In the genomic region with DNA sequence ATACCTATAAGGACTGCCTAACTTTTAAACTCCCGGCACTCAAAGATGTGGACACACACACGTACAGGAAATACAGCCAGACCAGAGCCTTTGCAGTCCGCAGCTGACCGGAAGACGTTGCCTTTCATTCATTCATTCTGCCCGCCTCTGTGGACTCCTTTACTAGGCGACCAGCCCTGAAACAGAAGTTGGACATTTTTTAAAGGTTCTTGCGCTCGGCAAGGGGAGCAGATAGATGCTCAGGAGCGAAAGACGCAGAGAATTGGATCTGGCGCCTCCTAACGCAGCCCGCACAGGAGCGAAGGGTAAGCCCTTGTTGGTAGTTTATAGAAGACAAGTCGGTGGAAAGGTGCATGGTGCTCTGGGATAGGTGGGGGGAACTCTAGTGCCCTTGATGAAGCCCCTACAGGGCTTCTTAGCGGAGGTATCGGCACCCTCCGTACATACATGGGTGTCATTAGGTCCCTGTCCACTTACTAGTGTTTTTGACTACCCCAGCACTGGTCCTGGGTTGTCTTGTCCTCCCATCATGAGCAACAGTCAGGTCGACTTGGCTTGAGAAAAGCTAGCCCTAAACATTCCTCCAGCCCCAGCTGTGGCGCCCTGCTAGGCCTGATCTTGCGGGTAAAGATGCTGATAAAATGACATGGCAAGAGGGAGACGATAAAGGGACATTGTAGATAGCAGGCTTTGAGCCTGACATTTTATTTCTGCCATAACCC, we compare ENCODE assay signal across 8 cellular contexts. TPM values are rescaled to one million over a fixed set of nuclear protein-coding genes. Genes with fewer than 3 reads are reported as not detected.
DNase-seq lines count a peak whose midpoint lies in the region; ATAC-seq and TF ChIP-seq lines count a peak whose summit lies in the region.

Gene KDM2B, minus strand, starts transcription at position 65 of the 722 bp plus-strand sequence. CDS start 112 bp downstream, outside the sequence.

- no peak for TF ChIP-seq POLR2A in thyroid gland (IDR thresholded peaks at IDR 0.05)

- H3K36me3 Mint-ChIP-seq in CD4-positive, alpha-beta T cell (ENCODE audit: low read depth) = peaks cover 6% of the 10 kb centered on the region

- peak within 1 kb of the TSS; percentile 98 for H3K4me3 Mint-ChIP-seq in CD4-positive, alpha-beta T cell

- 40 to 42% methylated on average over 21 to 22 of the region's 23 CpGs for WGBS in thyroid gland, 2 donors

- H3K36me3 ChIP-seq in thyroid gland = no peaks in the 10 kb centered on the region

- no peaks in the 10 kb centered on the region for H3K27me3 Mint-ChIP-seq in CD4-positive, alpha-beta T cell

- H3K9me3 ChIP-seq in CD4-positive, alpha-beta T cell (ENCODE audit: control insufficient read depth, low read length) = no peaks in the 10 kb centered on the region
- no peaks in the 10 kb centered on the region for H3K9me3 ChIP-seq in thyroid gland

- no peaks in the 10 kb centered on the region for H3K9me3 Mint-ChIP-seq in CD4-positive, alpha-beta T cell

- CTCF ChIA-PET in CD4-positive, alpha-beta T cell (lab: Charles Lee) = interaction anchor here (0.8 to 4.8 kb wide), 7 partner anchors 9 to 91 kb away, joined by 4 to 20 read pairs (median 5); partner anchors contain the start of gene ORAI1

- H3K4me3 ChIP-seq in Jurkat, Clone E6-1 (ENCODE audit: low read length) = peak within 1 kb of the TSS; percentile 53
- H3K4me3 ChIP-seq in epithelial cell of proximal tubule (ENCODE audit: low read depth, low read length) (peak within 1 kb of the TSS; percentile 57), thyroid gland (replicated peaks in 1 of 3) (peak within 1 kb of the TSS in 2 of 3 donors; percentile 11 to 52)

- POLR2A ChIA-PET in CD4-positive, alpha-beta T cell (lab: Charles Lee) = interaction anchor here (0.6 to 6.6 kb wide), 14 partner anchors 9 to 221 kb away, joined by 3 to 147 read pairs (median 8); partner anchors contain the start of genes MORN3, ORAI1 and SETD1B

- H3K27ac ChIP-seq in CD4-positive, alpha-beta T cell (ENCODE audit: low read depth, low read length) = peak within 1 kb of the TSS; percentile 79
- peak within 1 kb of the TSS; percentile 77 to 90 (median 88) for H3K27ac ChIP-seq in thyroid gland

- peaks cover 51% of the 10 kb centered on the region for H3K4me1 Mint-ChIP-seq in CD4-positive, alpha-beta T cell (ENCODE audit: low read depth)

- H3K27ac Mint-ChIP-seq in CD4-positive, alpha-beta T cell = peak within 1 kb of the TSS; percentile 98

- H3K27me3 ChIP-seq in CD4-positive, alpha-beta T cell (ENCODE audit: control insufficient read depth, insufficient read depth, low read length) = no peaks in the 10 kb centered on the region
- no peaks in the 10 kb centered on the region for H3K27me3 ChIP-seq in thyroid gland

- intact Hi-C loops in CD4-positive, alpha-beta T cell (cut with DNase I, micrococcal nuclease) = loop anchor here (1.0 to 5.0 kb wide), 4 partner anchors 8 to 91 kb away; no protein-coding TSS in a partner anchor
- intact Hi-C loops in thyroid gland (cut with DNase I) = no loop called here

- peak in 5 of 10 experiments; percentile 22 to 39 (median 25) for DNase-seq in CD4-positive, alpha-beta T cell
- no peak for DNase-seq in Jurkat, Clone E6-1 (ENCODE audit: low read depth, low spot score)
- DNase-seq in activated CD4-positive, alpha-beta T cell treated with anti-CD3 and anti-CD28 coated beads, Interleukin-2, amount 50 U/mL, for 1 hour = peak; percentile 28
- DNase-seq in epithelial cell of proximal tubule (ENCODE audit: low read depth) = no peak
- DNase-seq in midbrain (lab: John Stamatoyannopoulos, UW) = peak; percentile 66
- peak; percentile 32 to 39 for DNase-seq in thyroid gland
- DNase-seq in NK-92 (lab: John Stamatoyannopoulos, UW; ENCODE audit: unreplicated experiment) = no peak

- no peak for TF ChIP-seq CTCF in CD4-positive, alpha-beta T cell (IDR thresholded peaks at IDR 0.05)
- TF ChIP-seq CTCF in epithelial cell of proximal tubule (conservative IDR thresholded peaks at IDR 0.05; ENCODE audit: low read depth, low read length) (no peak), thyroid gland (IDR thresholded peaks at IDR 0.05) (no peak)

- peak; percentile 39 for ATAC-seq in CD4-positive, alpha-beta T cell (ENCODE audit: poor library complexity)
- ATAC-seq in HG03460 (IDR thresholded peaks at IDR 0.05; ENCODE audit: unreplicated experiment) = no peak

- H3K4me1 ChIP-seq in thyroid gland = peaks cover 39 to 45% of the 10 kb centered on the region in 2 donors

RNA-seq across cellular contexts. Expression of gene KDM2B, which starts in this region (rescaled TPM):
- 10 to 100 TPM; 60.4 to 62.6 TPM for total RNA-seq in CD4-positive, alpha-beta T cell
- polyA plus RNA-seq in Jurkat, Clone E6-1 (2012; ENCODE audit: insufficient read depth, insufficient read length) = 54.3 TPM
- 23.8 and 33.1 TPM in 2 replicates for total RNA-seq in epithelial cell of proximal tubule
- 10 to 100 TPM; 15.5 to 32.1 (median 21.2) TPM for total RNA-seq in thyroid gland

Comparison
In these comparisons a context has a peak if more than half of its experiments do, and no peak if none do; other contexts are left out.
1. DNase-seq: peak in activated CD4-positive, alpha-beta T cell treated with anti-CD3 and anti-CD28 coated beads, Interleukin-2, amount 50 U/mL, for 1 hour (single experiment), midbrain (single experiment) and thyroid gland (2 of 2); none in Jurkat, Clone E6-1 (single experiment), epithelial cell of proximal tubule (single experiment) and NK-92 (single experiment).
2. Peak in every context shown above with its lines, with median percentiles within 50 percentile points of each other: H3K4me3 ChIP-seq.